ENCODE assay signal across 1 cellular context in genomic region chr15:90264649-90265048, GRCh38.
TF ChIP-seq lines count a peak whose summit lies in the region.

No MANE protein-coding gene starts in this region.

TF ChIP-seq in HepG2, 621 proteins besides CTCF, POLR2A, EP300 and RAD21 (continues in another document):
- TF ChIP-seq ZNF782 (CRISPR knock-in tag; IDR thresholded peaks at IDR 0.05; ENCODE audit: borderline replicate concordance) (no peak), HMGXB4 (CRISPR knock-in tag; IDR thresholded peaks at IDR 0.05; ENCODE audit: borderline replicate concordance in 1 of 2, low read depth in 1 of 2) (0 out of 4 replicates have a peak, but pooled peaks of 1 of the 2 experiments have one; percentile 1), STAT6 (CRISPR knock-in tag; IDR thresholded peaks at IDR 0.05; ENCODE audit: borderline replicate concordance) (0 out of 2 replicates have a peak, but pooled peaks have one; percentile 8), YEATS4 (CRISPR knock-in tag; IDR thresholded peaks at IDR 0.05; ENCODE audit: borderline replicate concordance) (no peak), JUND (CRISPR knock-in tag; IDR thresholded peaks at IDR 0.05) (0 out of 2 replicates have a peak, but pooled peaks have one; percentile 38), SIX4 (CRISPR knock-in tag; IDR thresholded peaks at IDR 0.05) (no peak), ZFP82 (CRISPR knock-in tag; IDR thresholded peaks at IDR 0.05; ENCODE audit: borderline replicate concordance) (peak; percentile 47; the same call in 1 of the 2 replicates), GABPA (IDR thresholded peaks at IDR 0.05; ENCODE audit: low read depth, low read length) (no peak; the same call in 1 of the 2 replicates), GABPA (CRISPR knock-in tag; IDR thresholded peaks at IDR 0.05; ENCODE audit: low read depth) (peak; percentile 56), RXRB (CRISPR knock-in tag; IDR thresholded peaks at IDR 0.05; ENCODE audit: borderline replicate concordance) (peak; percentile 21; the same call in 1 of the 2 replicates), SMAD3 (CRISPR knock-in tag; IDR thresholded peaks at IDR 0.05) (no peak), RARA (CRISPR knock-in tag; IDR thresholded peaks at IDR 0.05) (peak; percentile 56), ARNTL (CRISPR knock-in tag; IDR thresholded peaks at IDR 0.05) (no peak), AHDC1 (CRISPR knock-in tag; IDR thresholded peaks at IDR 0.05; ENCODE audit: borderline replicate concordance) (peak; percentile 49; the same call in 1 of the 2 replicates), ZNF652 (CRISPR knock-in tag; IDR thresholded peaks at IDR 0.05; ENCODE audit: borderline replicate concordance, low read depth) (peak; percentile 42; the same call in 1 of the 2 replicates), LCORL (IDR thresholded peaks at IDR 0.05) (no peak), LCORL (CRISPR knock-in tag; IDR thresholded peaks at IDR 0.05) (peak; percentile 40; the same call in 1 of the 2 replicates), SOX5 (CRISPR knock-in tag; IDR thresholded peaks at IDR 0.05; ENCODE audit: borderline replicate concordance) (0 out of 2 replicates have a peak, but pooled peaks have one; percentile 14), ZNF264 (CRISPR knock-in tag; IDR thresholded peaks at IDR 0.05) (no peak), FOSL1 (CRISPR knock-in tag; IDR thresholded peaks at IDR 0.05; ENCODE audit: borderline replicate concordance) (0 out of 2 replicates have a peak, but pooled peaks have one; percentile 21), MED1 (CRISPR knock-in tag; IDR thresholded peaks at IDR 0.05) (peak; percentile 35), POLR2AphosphoS5 (IDR thresholded peaks at IDR 0.05; ENCODE audit: low read depth, low read length) (peak; percentile 43; the same call in 1 of the 2 replicates), STAG1 (CRISPR knock-in tag; IDR thresholded peaks at IDR 0.05) (no peak), FOSL2 (CRISPR knock-in tag; IDR thresholded peaks at IDR 0.05) (peak; percentile 89), FOXA3 (CRISPR knock-in tag; IDR thresholded peaks at IDR 0.05) (no peak), ZNF567 (CRISPR knock-in tag; IDR thresholded peaks at IDR 0.05; ENCODE audit: borderline replicate concordance) (0 out of 2 replicates have a peak, but pooled peaks have one; percentile 22), PHF21A (CRISPR knock-in tag; IDR thresholded peaks at IDR 0.05) (peak; percentile 8; the same call in 1 of the 2 replicates), SIN3A (IDR thresholded peaks at IDR 0.05; ENCODE audit: borderline replicate concordance, low read depth, low read length) (peak; percentile 20; the same call in 1 of the 2 replicates), TEAD3 (CRISPR knock-in tag; optimal IDR thresholded peaks at IDR 0.05; ENCODE audit: borderline replicate concordance) (no peak), ZNF839 (CRISPR knock-in tag; IDR thresholded peaks at IDR 0.05; ENCODE audit: borderline replicate concordance) (no peak), PAXIP1 (CRISPR knock-in tag; conservative IDR thresholded peaks at IDR 0.05) (peak; percentile 60), ZBTB4 (CRISPR knock-in tag; IDR thresholded peaks at IDR 0.05; ENCODE audit: borderline replicate concordance) (no peak), NR2F6 (IDR thresholded peaks at IDR 0.05) (no peak), NR2F6 (CRISPR knock-in tag; IDR thresholded peaks at IDR 0.05) (peak; percentile 13; the same call in 1 of the 2 replicates), FOXP4 (CRISPR knock-in tag; IDR thresholded peaks at IDR 0.05) (0 out of 2 replicates have a peak, but pooled peaks have one; percentile 23), ZNF460 (CRISPR knock-in tag; IDR thresholded peaks at IDR 0.05; ENCODE audit: borderline replicate concordance) (peak; percentile 6; the same call in 1 of the 2 replicates), MYPOP (CRISPR knock-in tag; IDR thresholded peaks at IDR 0.05) (0 out of 2 replicates have a peak, but pooled peaks have one; percentile 1), SAP130 (CRISPR knock-in tag; IDR thresholded peaks at IDR 0.05; ENCODE audit: low read depth) (peak; percentile 4; the same call in 1 of the 2 replicates), TOE1 (CRISPR knock-in tag; IDR thresholded peaks at IDR 0.05) (no peak)
